In genomic region chr6:168706471-168707177, GRCh38 we compare ENCODE assay signal across 7 cellular contexts.
"Had no signal": no experiment of that assay in that cellular context is flagged by ENCODE, and none has a peak within 500 bp of the region (broad histone marks: within the 10 kb centered on the region; RNA-seq: fewer than 3 reads in every experiment).

No MANE protein-coding gene starts in this region.

- H3K27ac Mint-ChIP-seq: H9, IgD-negative memory B cell had no signal

- H3K36me3 Mint-ChIP-seq: IgD-negative memory B cell had no signal

- FAIRE-seq: H54, HTR-8/SVneo had no signal

- H3K4me3 Mint-ChIP-seq: H9, IgD-negative memory B cell had no signal

- H3K4me1 Mint-ChIP-seq: IgD-negative memory B cell had no signal

- DNase-seq: GOT3, H9, HCEC 1CT, KBM-7 had no signal
